ENCODE assay signal across 31 cellular contexts in genomic region chr6:140559458-140559857, GRCh38.
"Had no signal": no experiment of that assay in that cellular context is flagged by ENCODE, and none has a peak within 500 bp of the region (broad histone marks: within the 10 kb centered on the region; RNA-seq: fewer than 3 reads in every experiment).

No MANE protein-coding gene starts in this region.

- DNase-seq: activated CD4-positive, alpha-beta memory T cell treated with anti-CD3 and anti-CD28 coated beads for 36 hours; activated CD4-positive, alpha-beta T cell treated with anti-CD3 and anti-CD28 coated beads for 36 hours; activated CD4-positive, alpha-beta T cell treated with anti-CD3 and anti-CD28 coated beads, Interleukin-2, amount 10 ng/mL, durations not matched to agents 24 days and 14 days; activated CD4-positive, CD25-positive, alpha-beta regulatory T cell; activated CD4-positive, CD25-positive, alpha-beta regulatory T cell treated with anti-CD3 and anti-CD28 coated beads, Interleukin-2, amount 50 U/mL, for 72 hours; activated CD8-positive, alpha-beta memory T cell treated with anti-CD3 and anti-CD28 coated beads, Interleukin-2, amount 10 ng/mL, durations not matched to agents 7 days and 5 days; activated CD8-positive, alpha-beta memory T cell treated with anti-CD3 and anti-CD28 coated beads, Interleukin-2, amount 50 U/mL, for 4 hours; activated CD8-positive, alpha-beta T cell treated with anti-CD3 and anti-CD28 coated beads, Interleukin-2, amount 10 ng/mL, durations not matched to agents 7 days and 5 days; activated effector memory CD4-positive, alpha-beta T cell treated with anti-CD3 and anti-CD28 coated beads, Interleukin-2, amount 50 U/mL, for 16 hours; activated naive CD4-positive, alpha-beta T cell treated with anti-CD3 and anti-CD28 coated beads for 36 hours; activated naive CD8-positive, alpha-beta T cell treated with anti-CD3 and anti-CD28 coated beads for 36 hours; activated naive CD8-positive, alpha-beta T cell treated with anti-CD3 and anti-CD28 coated beads, Interleukin-2, amount 50 U/mL, for 24 hours; activated T-cell treated with anti-CD3 and anti-CD28 coated beads, Interleukin-2, amount 50 U/mL, for 1 hour; activated T-cell treated with anti-CD3 and anti-CD28 coated beads, Interleukin-2, amount 50 U/mL, for 48 hours; adrenal gland; amygdala; aorta; body of pancreas; caudate nucleus; cortex of kidney; dermis blood vessel endothelial cell; effector CD4-positive, alpha-beta T cell; effector memory CD8-positive, alpha-beta T cell; erythroblast; foreskin keratinocyte; heart right ventricle; T-helper 17 cell; T1000 had no signal

- H3K27me3 ChIP-seq: adrenal gland, body of pancreas, esophagus muscularis mucosa, foreskin keratinocyte, gastroesophageal sphincter, heart right ventricle had no signal

- H3K36me3 ChIP-seq: adrenal gland, esophagus muscularis mucosa, gastroesophageal sphincter, heart right ventricle had no signal

- H3K4me3 ChIP-seq: adrenal gland, body of pancreas, esophagus muscularis mucosa, gastroesophageal sphincter, heart right ventricle had no signal

- ATAC-seq: activated CD4-positive, alpha-beta T cell treated with anti-CD3 and anti-CD28 coated beads for 36 hours; activated CD8-positive, alpha-beta memory T cell treated with anti-CD3 and anti-CD28 coated beads, Interleukin-2, amount 10 ng/mL, durations not matched to agents 7 days and 5 days; activated CD8-positive, alpha-beta T cell treated with anti-CD3 and anti-CD28 coated beads, Interleukin-2, amount 10 ng/mL, durations not matched to agents 7 days and 5 days; activated naive CD8-positive, alpha-beta T cell treated with anti-CD3 and anti-CD28 coated beads, Interleukin-2, amount 50 U/mL, for 24 hours; body of pancreas; effector memory CD8-positive, alpha-beta T cell; foreskin keratinocyte; gastroesophageal sphincter; heart right ventricle; T-helper 17 cell had no signal

- H3K27ac ChIP-seq: adrenal gland, body of pancreas, esophagus muscularis mucosa, foreskin keratinocyte, gastroesophageal sphincter, heart right ventricle had no signal

- FAIRE-seq: colon had no signal

- H3K9me3 ChIP-seq: adrenal gland, body of pancreas, esophagus muscularis mucosa, gastroesophageal sphincter, heart right ventricle had no signal

- H3K4me1 ChIP-seq: adrenal gland, body of pancreas, esophagus muscularis mucosa, foreskin keratinocyte, gastroesophageal sphincter, heart right ventricle had no signal
